14 cellular contexts compared by ENCODE assay signal in genomic region chr10:79350407-79351154, GRCh38. TPM values are rescaled to one million over a fixed set of nuclear protein-coding genes. Genes with fewer than 3 reads are reported as not detected.
DNase-seq lines count a peak whose midpoint lies in the region; ATAC-seq and TF ChIP-seq lines count a peak whose summit lies in the region.
"Had no signal": no experiment of that assay in that cellular context is flagged by ENCODE, and none has a peak within 500 bp of the region (broad histone marks: within the 10 kb centered on the region; RNA-seq: fewer than 3 reads in every experiment).

No MANE protein-coding gene starts in this region.

- TF ChIP-seq CTCF in omental fat pad (IDR thresholded peaks at IDR 0.05), result no peak

- no peaks in the 10 kb centered on the region for H3K27me3 Mint-ChIP-seq in activated CD8-positive, alpha-beta memory T cell treated with anti-CD3 and anti-CD28 coated beads, Interleukin-2, amount 10 ng/mL, durations not matched to agents 7 days and 5 days
- no peaks in the 10 kb centered on the region for H3K27me3 Mint-ChIP-seq in activated naive CD8-positive, alpha-beta T cell treated with anti-CD3 and anti-CD28 coated beads, Interleukin-2, amount 50 U/mL, for 24 hours
- H3K27me3 Mint-ChIP-seq in naive B cell, result no peaks in the 10 kb centered on the region
- H3K27me3 Mint-ChIP-seq: CD4-positive, alpha-beta T cell had no signal

- peak overlapping the region; percentile 60 for H3K27ac Mint-ChIP-seq in activated CD8-positive, alpha-beta memory T cell treated with anti-CD3 and anti-CD28 coated beads, Interleukin-2, amount 10 ng/mL, durations not matched to agents 7 days and 5 days
- H3K27ac Mint-ChIP-seq in activated naive CD8-positive, alpha-beta T cell treated with anti-CD3 and anti-CD28 coated beads, Interleukin-2, amount 50 U/mL, for 24 hours, result peak overlapping the region; percentile 59
- peak overlapping the region in 5 of 6 donors; percentile 14 to 89 (median 29) for H3K27ac Mint-ChIP-seq in naive B cell

- no peak for ATAC-seq in activated CD8-positive, alpha-beta memory T cell treated with anti-CD3 and anti-CD28 coated beads, Interleukin-2, amount 10 ng/mL, durations not matched to agents 7 days and 5 days
- ATAC-seq in activated naive CD8-positive, alpha-beta T cell treated with anti-CD3 and anti-CD28 coated beads, Interleukin-2, amount 50 U/mL, for 24 hours, result no peak
- ATAC-seq in naive B cell (ENCODE audit: low read depth in 2 of 2), result no peak
- no peak for ATAC-seq in omental fat pad (ENCODE audit: low FRiP score)
- no peak for ATAC-seq in HG02610 (IDR thresholded peaks at IDR 0.05; ENCODE audit: unreplicated experiment)
- ATAC-seq: pancreas had no signal

- H3K4me1 Mint-ChIP-seq in activated CD8-positive, alpha-beta memory T cell treated with anti-CD3 and anti-CD28 coated beads, Interleukin-2, amount 10 ng/mL, durations not matched to agents 7 days and 5 days, result peaks cover 80% of the 10 kb centered on the region
- peaks cover 53% of the 10 kb centered on the region for H3K4me1 Mint-ChIP-seq in activated naive CD8-positive, alpha-beta T cell treated with anti-CD3 and anti-CD28 coated beads, Interleukin-2, amount 50 U/mL, for 24 hours
- peaks cover 31 to 55% (median 43%) of the 10 kb centered on the region in 3 donors for H3K4me1 Mint-ChIP-seq in naive B cell

- in situ Hi-C loops in GM18951 (cut with MboI; ENCODE audit: low sequenced_read_pairs, unreplicated experiment), result no loop called here

- H3K4me3 Mint-ChIP-seq in activated CD8-positive, alpha-beta memory T cell treated with anti-CD3 and anti-CD28 coated beads, Interleukin-2, amount 10 ng/mL, durations not matched to agents 7 days and 5 days, result peak overlapping the region; percentile 85
- peak overlapping the region; percentile 88 for H3K4me3 Mint-ChIP-seq in activated naive CD8-positive, alpha-beta T cell treated with anti-CD3 and anti-CD28 coated beads, Interleukin-2, amount 50 U/mL, for 24 hours
- H3K4me3 Mint-ChIP-seq in naive B cell, result peak overlapping the region in 2 of 8 donors; percentile 25 to 85

- no peaks in the 10 kb centered on the region for H3K9me3 Mint-ChIP-seq in activated CD8-positive, alpha-beta memory T cell treated with anti-CD3 and anti-CD28 coated beads, Interleukin-2, amount 10 ng/mL, durations not matched to agents 7 days and 5 days (ENCODE audit: low read depth)
- no peaks in the 10 kb centered on the region for H3K9me3 Mint-ChIP-seq in activated naive CD8-positive, alpha-beta T cell treated with anti-CD3 and anti-CD28 coated beads, Interleukin-2, amount 50 U/mL, for 24 hours
- no peaks in the 10 kb centered on the region for H3K9me3 Mint-ChIP-seq in naive B cell
- H3K9me3 Mint-ChIP-seq: CD4-positive, alpha-beta T cell had no signal

- CTCF ChIA-PET in activated CD8-positive, alpha-beta memory T cell treated with anti-CD3 and anti-CD28 coated beads, Interleukin-2, amount 10 ng/mL, durations not matched to agents 7 days and 5 days (lab: Charles Lee), result interaction anchor here (1.7 to 12.0 kb wide), 2 partner anchors 24 to 32 kb away, joined by 5 to 171 read pairs; no protein-coding TSS in a partner anchor

- TF ChIP-seq POLR2A in GM18951 (IDR thresholded peaks at IDR 0.05; ENCODE audit: extremely low read depth, insufficient read depth, insufficient read length), result peak; percentile 13

- H3K36me3 Mint-ChIP-seq in activated CD8-positive, alpha-beta memory T cell treated with anti-CD3 and anti-CD28 coated beads, Interleukin-2, amount 10 ng/mL, durations not matched to agents 7 days and 5 days, result peaks cover 67% of the 10 kb centered on the region
- peaks cover 71% of the 10 kb centered on the region for H3K36me3 Mint-ChIP-seq in activated naive CD8-positive, alpha-beta T cell treated with anti-CD3 and anti-CD28 coated beads, Interleukin-2, amount 50 U/mL, for 24 hours (ENCODE audit: low read depth)
- H3K36me3 Mint-ChIP-seq in naive B cell, result peaks cover 3 to 23% of the 10 kb centered on the region in 2 donors

- DNase-seq in activated CD8-positive, alpha-beta memory T cell treated with anti-CD3 and anti-CD28 coated beads, Interleukin-2, amount 10 ng/mL, durations not matched to agents 7 days and 5 days, result no peak
- DNase-seq in activated CD8-positive, alpha-beta memory T cell treated with anti-CD3 and anti-CD28 coated beads for 24 hours, result no peak
- no peak for DNase-seq in activated naive CD8-positive, alpha-beta T cell treated with anti-CD3 and anti-CD28 coated beads, Interleukin-2, amount 50 U/mL, for 24 hours
- no peak for DNase-seq in naive B cell
- DNase-seq in stimulated activated CD4-positive, alpha-beta T cell treated with anti-CD3 and anti-CD28 coated beads, Interleukin-1b, Interleukin-23, amount 100 ng/mL, for 48 hours, result no peak
- no peak for DNase-seq in omental fat pad (ENCODE audit: low spot score)
- DNase-seq: activated naive CD4-positive, alpha-beta T cell; caudate nucleus; DMS79 treated with DMSO at 0.1 percent for 48 hours; NCI-H1092 had no signal

RNA-seq across cellular contexts. Expression of gene PPIF, which starts 3.3 kb away (rescaled TPM):
- total RNA-seq in activated CD8-positive, alpha-beta memory T cell treated with anti-CD3 and anti-CD28 coated beads, Interleukin-2, amount 10 ng/mL, durations not matched to agents 7 days and 5 days, result 100 to 1,000 TPM; 119 to 144 TPM
- polyA plus RNA-seq in naive B cell (ENCODE audit: low read depth in 6 of 6), result 10 to 100 TPM in 4 of 6 donors, 1 to 10 TPM in 2; 9.5 to 16.1 (median 12.7) TPM
- 100 to 1,000 TPM in 2 of 4 donors, 10 to 100 TPM in 2; 34.2 to 141 (median 94.5) TPM for total RNA-seq in omental fat pad
